15 cellular contexts compared by ENCODE assay signal in genomic region chr6:39755231-39755630, GRCh38. TPM values are rescaled to one million over a fixed set of nuclear protein-coding genes. Genes with fewer than 3 reads are reported as not detected.
"Had no signal": no experiment of that assay in that cellular context is flagged by ENCODE, and none has a peak within 500 bp of the region (broad histone marks: within the 10 kb centered on the region; RNA-seq: fewer than 3 reads in every experiment).

No MANE protein-coding gene starts in this region.

- H3K9me3 ChIP-seq: breast epithelium, heart right ventricle had no signal

- H3K4me1 ChIP-seq: breast epithelium had no signal

- H3K4me3 ChIP-seq: breast epithelium, heart right ventricle, skin epidermis had no signal

- H3K27me3 ChIP-seq: breast epithelium, heart right ventricle had no signal

- DNase-seq: activated CD4-positive, alpha-beta memory T cell treated with anti-CD3 and anti-CD28 coated beads for 36 hours; activated CD4-positive, alpha-beta T cell treated with anti-CD3 and anti-CD28 coated beads for 1 hour; activated CD8-positive, alpha-beta memory T cell treated with anti-CD3 and anti-CD28 coated beads, Interleukin-2, amount 10 ng/mL, durations not matched to agents 7 days and 5 days; amygdala; effector memory CD8-positive, alpha-beta T cell; immature natural killer cell; stimulated activated CD4-positive, alpha-beta T cell treated with anti-CD3 and anti-CD28 coated beads, Interleukin-15, amount 100 ng/mL, for 24 hours; stimulated activated CD4-positive, alpha-beta T cell treated with anti-CD3 and anti-CD28 coated beads, Interleukin-2, amount 100 ng/mL, for 48 hours; SW 1271; T-helper 2 cell; WERI-Rb-1 had no signal

- H3K27ac ChIP-seq: skin epidermis, WERI-Rb-1 had no signal

- H3K36me3 ChIP-seq: breast epithelium, heart right ventricle, WERI-Rb-1 had no signal

RNA-seq across cellular contexts. Expression of gene KIF6, which starts 30.0 kb away (rescaled TPM):
- total RNA-seq: activated CD8-positive, alpha-beta memory T cell treated with anti-CD3 and anti-CD28 coated beads, Interleukin-2, amount 10 ng/mL, durations not matched to agents 7 days and 5 days; mononuclear cell had no signal
- polyA plus RNA-seq: immature natural killer cell had no signal

RNA-seq across cellular contexts. Expression of gene DAAM2, which starts 36.9 kb away (rescaled TPM):
- total RNA-seq: activated CD4-positive, alpha-beta memory T cell treated with anti-CD3 and anti-CD28 coated beads for 36 hours; activated CD8-positive, alpha-beta memory T cell treated with anti-CD3 and anti-CD28 coated beads, Interleukin-2, amount 10 ng/mL, durations not matched to agents 7 days and 5 days had no signal
- polyA plus RNA-seq: immature natural killer cell had no signal
